Comparison of ENCODE assay signal across 15 cellular contexts in genomic region chr5:22560115-22560514, GRCh38.
DNase-seq lines count a peak whose midpoint lies in the region; ATAC-seq and TF ChIP-seq lines count a peak whose summit lies in the region.
"Had no signal": no experiment of that assay in that cellular context is flagged by ENCODE, and none has a peak within 500 bp of the region (broad histone marks: within the 10 kb centered on the region; RNA-seq: fewer than 3 reads in every experiment).

No MANE protein-coding gene starts in this region.

- no peak for TF ChIP-seq POLR2A in heart left ventricle (IDR thresholded peaks at IDR 0.05)

- intact Hi-C loops in heart left ventricle (cut with DNase I), result no loop called here

- no peak overlapping the region for H3K4me2 ChIP-seq in trophoblast cell (ENCODE audit: low read length)

- H4K12ac ChIP-seq in trophoblast cell (ENCODE audit: low read depth, low read length), result no peak overlapping the region

- H3K27ac ChIP-seq in RWPE1, result no peak overlapping the region
- H3K27ac ChIP-seq in epithelial cell of prostate, result peak overlapping the region; percentile 36
- no peak overlapping the region for H3K27ac ChIP-seq in trophoblast cell (ENCODE audit: low read depth, low read length)
- H3K27ac ChIP-seq in heart left ventricle, result no peak overlapping the region
- H3K27ac ChIP-seq: pancreas had no signal

- no peaks in the 10 kb centered on the region for H3K79me2 ChIP-seq in trophoblast cell (ENCODE audit: control insufficient read depth, insufficient read depth, low read length, poor library complexity)

- no peaks in the 10 kb centered on the region for H3K36me3 ChIP-seq in trophoblast cell (ENCODE audit: control insufficient read depth in 1 of 2, insufficient read depth in 2 of 2, low read length in 2 of 2)
- H3K36me3 ChIP-seq in heart left ventricle, result no peaks in the 10 kb centered on the region
- H3K36me3 ChIP-seq: pancreas had no signal

- no peak overlapping the region for H3K23ac ChIP-seq in trophoblast cell (ENCODE audit: low read length)

- H2BK12ac ChIP-seq in trophoblast cell (ENCODE audit: low read length), result no peak overlapping the region

- POLR2A ChIA-PET in RWPE1 (lab: Yijun Ruan, JAX; ENCODE audit: low non-redundant PET), result no interaction called here

- no peak overlapping the region for H2AFZ ChIP-seq in trophoblast cell (ENCODE audit: insufficient read depth, low read length, poor library complexity)

- TF ChIP-seq CTCF in RWPE1 (conservative IDR thresholded peaks at IDR 0.05; ENCODE audit: low read depth) (no peak), heart left ventricle (IDR thresholded peaks at IDR 0.05) (no peak)

- no peak overlapping the region for H2BK5ac ChIP-seq in trophoblast cell (ENCODE audit: low read depth, low read length, poor library complexity)

- WGBS in trophoblast cell (ENCODE audit: extremely low coverage, insufficient coverage, insufficient read length), result no CpG with 5 or more reads among the region's 3 CpGs
- WGBS in heart left ventricle, 4 donors, result 17 to 29% (median 26%) methylated on average over 3 of the region's 3 CpGs

- no peak overlapping the region for H3K14ac ChIP-seq in trophoblast cell (ENCODE audit: low read length)

- no peak overlapping the region for H4K8ac ChIP-seq in trophoblast cell (ENCODE audit: low read depth, low read length)

- H3K27me3 ChIP-seq in trophoblast cell (ENCODE audit: insufficient read depth, low read length) (no peaks in the 10 kb centered on the region), heart left ventricle (no peaks in the 10 kb centered on the region)
- H3K27me3 ChIP-seq: pancreas had no signal

- no peak overlapping the region for H2BK120ac ChIP-seq in trophoblast cell (ENCODE audit: insufficient read depth, low read length, poor library complexity)

- H3K9me3 ChIP-seq in trophoblast cell (ENCODE audit: insufficient read depth, low read depth, low read length), result no peaks in the 10 kb centered on the region
- no peaks in the 10 kb centered on the region for H3K9me3 ChIP-seq in heart left ventricle
- H3K9me3 ChIP-seq: pancreas had no signal

- H3K4me1 ChIP-seq in trophoblast cell (ENCODE audit: control insufficient read depth in 1 of 2, insufficient read depth in 2 of 2, low read length in 2 of 2), result no peaks in the 10 kb centered on the region
- H3K4me1 ChIP-seq in heart left ventricle, result no peaks in the 10 kb centered on the region
- H3K4me1 ChIP-seq: pancreas had no signal

- H3K4me3 ChIP-seq in trophoblast cell (ENCODE audit: low read depth, low read length), result no peak overlapping the region
- no peak overlapping the region for H3K4me3 ChIP-seq in heart left ventricle
- H3K4me3 ChIP-seq: pancreas had no signal

- no peaks in the 10 kb centered on the region for H3K79me1 ChIP-seq in trophoblast cell (ENCODE audit: low read length)

- H3K9ac ChIP-seq in trophoblast cell (ENCODE audit: low read length), result no peak overlapping the region

- no peak overlapping the region for H3K4ac ChIP-seq in trophoblast cell (ENCODE audit: low read depth, low read length)

- H3K18ac ChIP-seq in trophoblast cell (ENCODE audit: low read length), result no peak overlapping the region

- DNase-seq in NCI-H1417 (lab: John Stamatoyannopoulos, UW) (peak in 2 of 3 experiments; percentile 10 to 84), NCI-H1417 treated with DMSO at 0.1 percent for 48 hours (lab: John Stamatoyannopoulos, UW) (no peak), RWPE1 (ENCODE audit: low spot score) (peak; percentile 76), epithelial cell of prostate (ENCODE audit: low read depth, low spot score) (peak; percentile 12), trophoblast cell (peak; percentile 33 to 80), OCI-M2 (lab: John Stamatoyannopoulos, UW; ENCODE audit: unreplicated experiment) (no peak), heart left ventricle (no peak)
- DNase-seq: activated CD8-positive, alpha-beta T cell treated with anti-CD3 and anti-CD28 coated beads, Interleukin-2, amount 10 ng/mL, durations not matched to agents 7 days and 5 days; activated gamma-delta T cell; Calu3; NCI-H446 treated with DMSO at 0.1 percent for 48 hours; pancreas; Right ventricle myocardium superior; stimulated activated CD4-positive, alpha-beta T cell treated with anti-CD3 and anti-CD28 coated beads, Interleukin-15, amount 100 ng/mL, for 24 hours had no signal

- H4K91ac ChIP-seq in trophoblast cell (ENCODE audit: low read depth, low read length), result no peak overlapping the region

- H2AK5ac ChIP-seq in trophoblast cell (ENCODE audit: low read length), result no peak overlapping the region

- ATAC-seq in HG02623 (IDR thresholded peaks at IDR 0.05; ENCODE audit: unreplicated experiment) (no peak), heart left ventricle (no peak)
- ATAC-seq: activated CD8-positive, alpha-beta T cell treated with anti-CD3 and anti-CD28 coated beads, Interleukin-2, amount 10 ng/mL, durations not matched to agents 7 days and 5 days; pancreas had no signal

- CTCF ChIA-PET in RWPE1 (lab: Yijun Ruan, JAX), result no interaction called here

Comparison
In these comparisons a context has a peak if more than half of its experiments do, and no peak if none do; other contexts are left out.
1. DNase-seq: peak in NCI-H1417 (2 of 3), RWPE1 (single experiment), epithelial cell of prostate (single experiment) and trophoblast cell (2 of 2); none in NCI-H1417 treated with DMSO at 0.1 percent for 48 hours (single experiment), OCI-M2 (single experiment) and heart left ventricle (0 of 5).